ENCODE assay signal across 23 cellular contexts in the genomic region with DNA sequence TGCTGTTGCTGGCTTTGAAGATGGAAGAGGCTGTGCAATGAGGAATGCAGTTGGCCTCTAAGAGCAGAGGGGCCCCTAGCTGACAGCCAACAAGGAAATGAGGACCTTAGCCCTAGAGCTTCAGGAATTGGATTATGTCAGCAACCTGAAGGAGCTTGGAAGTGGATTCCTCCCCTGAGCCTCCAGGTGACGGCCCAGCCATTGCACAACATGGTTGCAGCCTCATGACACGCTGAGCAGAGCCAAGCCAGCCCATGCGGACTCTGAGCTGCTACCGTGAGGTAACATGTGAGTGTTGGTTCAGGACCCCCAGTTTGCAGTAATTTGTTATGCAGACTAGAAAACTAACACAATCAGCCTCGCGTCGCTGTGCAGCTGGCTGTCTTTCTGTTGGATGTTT. TPM values are rescaled to one million over a fixed set of nuclear protein-coding genes. Genes with fewer than 3 reads are reported as not detected.
"Had no signal": no experiment of that assay in that cellular context is flagged by ENCODE, and none has a peak within 500 bp of the region (broad histone marks: within the 10 kb centered on the region; RNA-seq: fewer than 3 reads in every experiment).

No MANE protein-coding gene starts in this region.

- H3K4me1 Mint-ChIP-seq: activated CD4-positive, alpha-beta T cell treated with anti-CD3 and anti-CD28 coated beads, Interleukin-2, amount 10 ng/mL, durations not matched to agents 24 days and 14 days; brain; memory B cell; stimulated activated memory B cell treated with anti-CD40 and anti-IgM and Interleukin-4, amounts not matched to agents 10 μg/mL and 1 μg/mL and 100 μg/mL, for 72 hours had no signal

- H3K36me3 Mint-ChIP-seq: brain; memory B cell; naive thymus-derived CD4-positive, alpha-beta T cell; stimulated activated memory B cell treated with anti-CD40 and anti-IgM and Interleukin-4, amounts not matched to agents 10 μg/mL and 1 μg/mL and 100 μg/mL, for 72 hours had no signal

- H3K9ac ChIP-seq: parathyroid adenoma had no signal

- H3K4me3 Mint-ChIP-seq: activated CD4-positive, alpha-beta T cell treated with anti-CD3 and anti-CD28 coated beads, Interleukin-2, amount 10 ng/mL, durations not matched to agents 24 days and 14 days; activated CD8-positive, alpha-beta T cell treated with anti-CD3 and anti-CD28 coated beads for 36 hours; activated T-cell treated with anti-CD3 and anti-CD28 coated beads, Interleukin-2, amount 50 U/mL, for 24 hours; brain; memory B cell; naive thymus-derived CD4-positive, alpha-beta T cell; stimulated activated memory B cell treated with anti-CD40 and anti-IgM and Interleukin-4, amounts not matched to agents 10 μg/mL and 1 μg/mL and 100 μg/mL, for 72 hours; T-helper 1 cell treated with Interleukin-12 subunit alpha and Interleukin-12 subunit beta and Interleukin-4 antibody, amounts not matched to agents 30 μg/mL and 1 μg/mL, for 36 hours had no signal

- H3K27ac ChIP-seq: coronary artery, esophagus muscularis mucosa, gastroesophageal sphincter, heart right ventricle, neutrophil, parathyroid adenoma, sigmoid colon, thoracic aorta had no signal

- H3K27ac Mint-ChIP-seq: activated CD4-positive, alpha-beta T cell treated with anti-CD3 and anti-CD28 coated beads, Interleukin-2, amount 10 ng/mL, durations not matched to agents 24 days and 14 days; activated CD8-positive, alpha-beta T cell treated with anti-CD3 and anti-CD28 coated beads for 36 hours; activated T-cell treated with anti-CD3 and anti-CD28 coated beads, Interleukin-2, amount 50 U/mL, for 24 hours; activated T-helper 2 cell treated with anti-CD3 and anti-CD28 coated beads, Interferon-gamma antibody, Interleukin-2, Interleukin-4, amounts not matched to agents 10 μg/mL and 5 μg/mL and 100 μg/mL, durations not matched to agents 14 hours and 24 hours and 36 hours; brain; memory B cell; naive thymus-derived CD4-positive, alpha-beta T cell; stimulated activated memory B cell treated with anti-CD40 and anti-IgM and Interleukin-4, amounts not matched to agents 10 μg/mL and 1 μg/mL and 100 μg/mL, for 72 hours; T-helper 1 cell treated with Interleukin-12 subunit alpha and Interleukin-12 subunit beta and Interleukin-4 antibody, amounts not matched to agents 30 μg/mL and 1 μg/mL, for 36 hours had no signal

- H3K9me3 Mint-ChIP-seq: activated CD4-positive, alpha-beta T cell treated with anti-CD3 and anti-CD28 coated beads, Interleukin-2, amount 10 ng/mL, durations not matched to agents 24 days and 14 days; activated CD8-positive, alpha-beta T cell treated with anti-CD3 and anti-CD28 coated beads for 36 hours; activated T-cell treated with anti-CD3 and anti-CD28 coated beads, Interleukin-2, amount 50 U/mL, for 24 hours; activated T-helper 2 cell treated with anti-CD3 and anti-CD28 coated beads, Interferon-gamma antibody, Interleukin-2, Interleukin-4, amounts not matched to agents 10 μg/mL and 5 μg/mL and 100 μg/mL, durations not matched to agents 14 hours and 24 hours and 36 hours; brain; memory B cell; naive thymus-derived CD4-positive, alpha-beta T cell; stimulated activated memory B cell treated with anti-CD40 and anti-IgM and Interleukin-4, amounts not matched to agents 10 μg/mL and 1 μg/mL and 100 μg/mL, for 72 hours; T-helper 1 cell treated with Interleukin-12 subunit alpha and Interleukin-12 subunit beta and Interleukin-4 antibody, amounts not matched to agents 30 μg/mL and 1 μg/mL, for 36 hours had no signal

- H3K27me3 ChIP-seq: esophagus muscularis mucosa, gastroesophageal sphincter, heart right ventricle, sigmoid colon had no signal

- H3K4me1 ChIP-seq: esophagus muscularis mucosa, gastroesophageal sphincter, parathyroid adenoma, sigmoid colon had no signal

- ATAC-seq: activated CD8-positive, alpha-beta T cell treated with anti-CD3 and anti-CD28 coated beads for 36 hours; gastroesophageal sphincter; heart right ventricle; left cardiac atrium; naive thymus-derived CD4-positive, alpha-beta T cell; stimulated activated memory B cell treated with anti-CD40 and anti-IgM and Interleukin-4, amounts not matched to agents 10 μg/mL and 1 μg/mL and 100 μg/mL, for 72 hours had no signal

- H3K9me3 ChIP-seq: esophagus muscularis mucosa, gastroesophageal sphincter, heart right ventricle, neutrophil, sigmoid colon, thoracic aorta had no signal

- H2AFZ ChIP-seq: parathyroid adenoma had no signal

- H3K36me3 ChIP-seq: esophagus muscularis mucosa, gastroesophageal sphincter, heart right ventricle, neutrophil, sigmoid colon, thoracic aorta had no signal

- H3K27me3 Mint-ChIP-seq: activated T-cell treated with anti-CD3 and anti-CD28 coated beads, Interleukin-2, amount 50 U/mL, for 24 hours; brain had no signal

- H3K4me3 ChIP-seq: coronary artery, esophagus muscularis mucosa, gastroesophageal sphincter, heart right ventricle, sigmoid colon, thoracic aorta had no signal

- DNase-seq: activated CD4-positive, alpha-beta T cell treated with anti-CD3 and anti-CD28 coated beads, Interleukin-2, amount 10 ng/mL, durations not matched to agents 24 days and 14 days; activated CD8-positive, alpha-beta T cell treated with anti-CD3 and anti-CD28 coated beads for 36 hours; activated naive CD4-positive, alpha-beta T cell treated with Interleukin-2 at 50 U/mL for 16 hours; activated T-cell treated with anti-CD3 and anti-CD28 coated beads, Interleukin-2, amount 50 U/mL, for 24 hours; anterior cingulate cortex; heart right ventricle; left cardiac atrium; naive thymus-derived CD4-positive, alpha-beta T cell; sigmoid colon; stimulated activated CD4-positive, alpha-beta T cell treated with anti-CD3 and anti-CD28 coated beads, Interleukin-4, amount 100 ng/mL, for 4 hours had no signal

RNA-seq across cellular contexts. Expression of a gene that starts 20.2 kb away (rescaled TPM):
- total RNA-seq: esophagus muscularis mucosa, gastroesophageal sphincter, left cardiac atrium, mucosa of gallbladder, sigmoid colon, thoracic aorta, ureter had no signal
- polyA plus RNA-seq: heart right ventricle; naive thymus-derived CD4-positive, alpha-beta T cell had no signal

RNA-seq across cellular contexts. Expression of a gene that starts 33.9 kb away (rescaled TPM):
- total RNA-seq: activated CD4-positive, alpha-beta T cell treated with anti-CD3 and anti-CD28 coated beads, Interleukin-2, amount 10 ng/mL, durations not matched to agents 24 days and 14 days; activated CD8-positive, alpha-beta T cell treated with anti-CD3 and anti-CD28 coated beads for 36 hours; activated T-helper 2 cell treated with anti-CD3 and anti-CD28 coated beads, Interferon-gamma antibody, Interleukin-2, Interleukin-4, amounts not matched to agents 10 μg/mL and 5 μg/mL and 100 μg/mL, durations not matched to agents 14 hours and 24 hours and 36 hours; esophagus muscularis mucosa; gastroesophageal sphincter; heart right ventricle; left cardiac atrium; mucosa of gallbladder; sigmoid colon; thoracic aorta; ureter had no signal
- polyA plus RNA-seq: heart right ventricle; naive thymus-derived CD4-positive, alpha-beta T cell; sigmoid colon had no signal
